13 cellular contexts compared by ENCODE assay signal in genomic region chr20:44943828-44944227, GRCh38. TPM values are rescaled to one million over a fixed set of nuclear protein-coding genes. Genes with fewer than 3 reads are reported as not detected.
DNase-seq lines count a peak whose midpoint lies in the region; ATAC-seq and TF ChIP-seq lines count a peak whose summit lies in the region.
"Had no signal": no experiment of that assay in that cellular context is flagged by ENCODE, and none has a peak within 500 bp of the region (broad histone marks: within the 10 kb centered on the region; RNA-seq: fewer than 3 reads in every experiment).

No MANE protein-coding gene starts in this region.

- H4K8ac ChIP-seq in trophoblast cell (ENCODE audit: low read depth, low read length) = no peak overlapping the region

- H3K27ac Mint-ChIP-seq in MCF 10A (ENCODE audit: low read depth, unreplicated experiment) (peak overlapping the region; percentile 6), endothelial cell (ENCODE audit: unreplicated experiment) (no peak overlapping the region)
- peak overlapping the region; percentile 9 for H3K27ac Mint-ChIP-seq in CD8-positive, alpha-beta T cell
- H3K27ac Mint-ChIP-seq: CD14-positive monocyte had no signal

- H3K36me3 Mint-ChIP-seq in MCF 10A (ENCODE audit: insufficient read depth, unreplicated experiment) = peaks cover 69% of the 10 kb centered on the region
- H3K36me3 Mint-ChIP-seq in CD8-positive, alpha-beta T cell = peaks cover 90% of the 10 kb centered on the region
- H3K36me3 Mint-ChIP-seq in endothelial cell (ENCODE audit: low read depth, unreplicated experiment) = peaks cover 44% of the 10 kb centered on the region

- no peak overlapping the region for H3K4me2 ChIP-seq in trophoblast cell (ENCODE audit: low read length)

- H3K36me3 ChIP-seq in breast epithelium (peaks cover 15% of the 10 kb centered on the region), trophoblast cell (ENCODE audit: control insufficient read depth in 1 of 2, insufficient read depth in 2 of 2, low read length in 2 of 2) (peaks cover 40 to 49% of the 10 kb centered on the region in 2 experiments), mucosa of descending colon (ENCODE audit: low read depth) (peaks cover 7% of the 10 kb centered on the region)
- peaks cover 31% of the 10 kb centered on the region for H3K36me3 ChIP-seq in CD8-positive, alpha-beta T cell (ENCODE audit: insufficient read depth, low read length)

- H3K9me3 ChIP-seq in breast epithelium = no peaks in the 10 kb centered on the region
- no peaks in the 10 kb centered on the region for H3K9me3 ChIP-seq in CD8-positive, alpha-beta T cell (ENCODE audit: low read length)
- no peaks in the 10 kb centered on the region for H3K9me3 ChIP-seq in trophoblast cell (ENCODE audit: insufficient read depth, low read depth, low read length)
- no peaks in the 10 kb centered on the region for H3K9me3 ChIP-seq in mucosa of descending colon
- H3K9me3 ChIP-seq: Caco-2, HAP-1 had no signal

- H3K27ac ChIP-seq in breast epithelium = no peak overlapping the region
- no peak overlapping the region for H3K27ac ChIP-seq in CD8-positive, alpha-beta T cell (ENCODE audit: low read depth, low read length)
- H3K27ac ChIP-seq in trophoblast cell (ENCODE audit: low read depth, low read length) = no peak overlapping the region

- no peak overlapping the region for H4K12ac ChIP-seq in trophoblast cell (ENCODE audit: low read depth, low read length)

- H3K4me1 Mint-ChIP-seq in MCF 10A (ENCODE audit: insufficient read depth, unreplicated experiment) = no peaks in the 10 kb centered on the region
- H3K4me1 Mint-ChIP-seq in CD8-positive, alpha-beta T cell (ENCODE audit: low read depth) = peaks cover 2% of the 10 kb centered on the region
- H3K4me1 Mint-ChIP-seq in endothelial cell (ENCODE audit: unreplicated experiment) = no peaks in the 10 kb centered on the region

- H3K4me3 ChIP-seq in breast epithelium (no peak overlapping the region), trophoblast cell (ENCODE audit: low read depth, low read length) (no peak overlapping the region), mucosa of descending colon (no peak overlapping the region)
- no peak overlapping the region for H3K4me3 ChIP-seq in CD8-positive, alpha-beta T cell (ENCODE audit: low read depth, low read length)
- H3K4me3 ChIP-seq: HAP-1 had no signal

- no peak overlapping the region for H3K23ac ChIP-seq in trophoblast cell (ENCODE audit: low read length)

- no peak overlapping the region for H2AK5ac ChIP-seq in trophoblast cell (ENCODE audit: low read length)

- TF ChIP-seq POLR2A in breast epithelium (IDR thresholded peaks at IDR 0.05) = no peak

- H3K14ac ChIP-seq in trophoblast cell (ENCODE audit: low read length) = no peak overlapping the region

- DNase-seq in MCF 10A (ENCODE audit: unreplicated experiment) (no peak), breast epithelium (ENCODE audit: low spot score in 2 of 2) (no peak), endothelial cell (ENCODE audit: low spot score) (no peak), trophoblast cell (no peak), mucosa of descending colon (no peak)
- no peak for DNase-seq in CD8-positive, alpha-beta T cell
- DNase-seq: Caco-2; CD8-positive, alpha-beta memory T cell; DND-41; GDM1 had no signal

- BruUV-seq in MCF 10A (replicated peaks; lab: Mats Ljungman, UMichigan) = no TSS peak

- no peak overlapping the region for H3K4me3 Mint-ChIP-seq in MCF 10A (ENCODE audit: unreplicated experiment)
- no peak overlapping the region for H3K4me3 Mint-ChIP-seq in CD8-positive, alpha-beta T cell
- H3K4me3 Mint-ChIP-seq in endothelial cell (ENCODE audit: unreplicated experiment) = peak overlapping the region; percentile 32
- H3K4me3 Mint-ChIP-seq: CD14-positive monocyte; CD8-positive, alpha-beta memory T cell had no signal

- no peak overlapping the region for H2BK5ac ChIP-seq in trophoblast cell (ENCODE audit: low read depth, low read length, poor library complexity)

- H3K9me3 Mint-ChIP-seq in MCF 10A (ENCODE audit: unreplicated experiment) (no peaks in the 10 kb centered on the region), endothelial cell (ENCODE audit: unreplicated experiment) (no peaks in the 10 kb centered on the region)
- H3K9me3 Mint-ChIP-seq in CD8-positive, alpha-beta T cell = no peaks in the 10 kb centered on the region
- H3K9me3 Mint-ChIP-seq: CD14-positive monocyte; CD8-positive, alpha-beta memory T cell had no signal

- no peak for ATAC-seq in CD8-positive, alpha-beta T cell
- ATAC-seq in mucosa of descending colon (no peak), GM21526 (IDR thresholded peaks at IDR 0.05; ENCODE audit: low FRiP score, unreplicated experiment) (no peak)

- no peaks in the 10 kb centered on the region for H3K79me1 ChIP-seq in trophoblast cell (ENCODE audit: low read length)

- CTCF ChIA-PET in MCF 10A (lab: Yijun Ruan, JAX) = no interaction called here
- CTCF ChIA-PET in CD8-positive, alpha-beta T cell (lab: Charles Lee) = interaction anchor here (1.6 kb wide), 1 partner anchor 51 kb away, joined by 4 read pairs; no protein-coding TSS in a partner anchor

- H3K4ac ChIP-seq in trophoblast cell (ENCODE audit: low read depth, low read length) = no peak overlapping the region

- intact Hi-C loops in MCF 10A (cut with micrococcal nuclease) (no loop called here), breast epithelium (cut with DNase I; ENCODE audit: low total_unique reads) (no loop called here), mucosa of descending colon (cut with DNase I, micrococcal nuclease) (no loop called here)
- intact Hi-C loops in CD8-positive, alpha-beta T cell (cut with DNase I, micrococcal nuclease) = no loop called here

- H4K91ac ChIP-seq in trophoblast cell (ENCODE audit: low read depth, low read length) = no peak overlapping the region

- H3K27me3 ChIP-seq in breast epithelium = no peaks in the 10 kb centered on the region
- no peaks in the 10 kb centered on the region for H3K27me3 ChIP-seq in CD8-positive, alpha-beta T cell (ENCODE audit: insufficient read depth, low read length)
- H3K27me3 ChIP-seq in trophoblast cell (ENCODE audit: insufficient read depth, low read length) = no peaks in the 10 kb centered on the region

- no peak for TF ChIP-seq CTCF in MCF 10A (IDR thresholded peaks at IDR 0.05; ENCODE audit: unreplicated experiment)
- no peak for TF ChIP-seq CTCF in breast epithelium (IDR thresholded peaks at IDR 0.05)
- TF ChIP-seq CTCF in CD8-positive, alpha-beta T cell (IDR thresholded peaks at IDR 0.05) = no peak
- no peak for TF ChIP-seq CTCF in endothelial cell (IDR thresholded peaks at IDR 0.05; ENCODE audit: unreplicated experiment)
- TF ChIP-seq CTCF in mucosa of descending colon (IDR thresholded peaks at IDR 0.05) = no peak

- no peak overlapping the region for H3K18ac ChIP-seq in trophoblast cell (ENCODE audit: low read length)

- H3K4me1 ChIP-seq in breast epithelium = no peaks in the 10 kb centered on the region
- no peaks in the 10 kb centered on the region for H3K4me1 ChIP-seq in CD8-positive, alpha-beta T cell (ENCODE audit: insufficient read depth, low read length)
- H3K4me1 ChIP-seq in trophoblast cell (ENCODE audit: control insufficient read depth in 1 of 2, insufficient read depth in 2 of 2, low read length in 2 of 2) = no peaks in the 10 kb centered on the region
- no peaks in the 10 kb centered on the region for H3K4me1 ChIP-seq in mucosa of descending colon (ENCODE audit: low read depth)
- H3K4me1 ChIP-seq: Caco-2, HAP-1 had no signal

- POLR2A ChIA-PET in MCF 10A (lab: Yijun Ruan, JAX) = interaction anchor here (0.8 to 1.5 kb wide), 2 partner anchors 12 to 13 kb away, joined by 3 to 5 read pairs; no protein-coding TSS in a partner anchor
- POLR2A ChIA-PET in CD8-positive, alpha-beta T cell (lab: Charles Lee) = no interaction called here

- no peak overlapping the region for H3K9ac ChIP-seq in trophoblast cell (ENCODE audit: low read length)

- H3K27me3 Mint-ChIP-seq in MCF 10A (ENCODE audit: insufficient read depth, unreplicated experiment) = no peaks in the 10 kb centered on the region
- no peaks in the 10 kb centered on the region for H3K27me3 Mint-ChIP-seq in CD8-positive, alpha-beta T cell (ENCODE audit: low read depth)
- H3K27me3 Mint-ChIP-seq in endothelial cell (ENCODE audit: unreplicated experiment) = peaks cover 9% of the 10 kb centered on the region
- H3K27me3 Mint-ChIP-seq: CD8-positive, alpha-beta memory T cell had no signal

- H2AFZ ChIP-seq in trophoblast cell (ENCODE audit: insufficient read depth, low read length, poor library complexity) = no peak overlapping the region

- WGBS in trophoblast cell (ENCODE audit: extremely low coverage, insufficient coverage, insufficient read length) = no CpG with 5 or more reads among the region's 4 CpGs

- no peak overlapping the region for H2BK120ac ChIP-seq in trophoblast cell (ENCODE audit: insufficient read depth, low read length, poor library complexity)

- H2BK12ac ChIP-seq in trophoblast cell (ENCODE audit: low read length) = no peak overlapping the region

- H3K79me2 ChIP-seq in trophoblast cell (ENCODE audit: control insufficient read depth, insufficient read depth, low read length, poor library complexity) = no peaks in the 10 kb centered on the region

RNA-seq across cellular contexts. Expression of gene TOMM34, which starts 16.4 kb away (rescaled TPM):
- total RNA-seq in MCF 10A (2022) (55.5 and 60.0 TPM in 2 replicates), breast epithelium (10 to 100 TPM; 14.6 to 21.0 (median 20.3) TPM), endothelial cell (ENCODE audit: unreplicated experiment) (46.2 TPM), mucosa of descending colon (10 to 100 TPM; 10.9 to 15.4 (median 13.3) TPM)
- total RNA-seq in CD8-positive, alpha-beta T cell = 10 to 100 TPM; 11.9 to 12.4 TPM
- polyA plus RNA-seq in trophoblast cell (2013) = 40.4 and 42.2 TPM in 2 replicates

RNA-seq across cellular contexts. Expression of gene STK4, which starts 22.5 kb away (rescaled TPM):
- 47.7 and 51.4 TPM in 2 replicates for total RNA-seq in MCF 10A (2022)
- 10 to 100 TPM; 33.1 to 35.3 (median 34.7) TPM for total RNA-seq in breast epithelium
- total RNA-seq in CD8-positive, alpha-beta T cell = 100 to 1,000 TPM; 253 to 259 TPM
- 34.1 TPM for total RNA-seq in endothelial cell (ENCODE audit: unreplicated experiment)
- polyA plus RNA-seq in trophoblast cell (2013) = 13.2 and 14.0 TPM in 2 replicates
- 10 to 100 TPM; 34.2 to 42.0 (median 36.6) TPM for total RNA-seq in mucosa of descending colon

RNA-seq across cellular contexts. Expression of gene PABPC1L, which starts 34.0 kb away (rescaled TPM):
- 150 and 182 TPM in 2 replicates for total RNA-seq in MCF 10A (2022)
- 10 to 100 TPM in 2 of 3 donors, 1 to 10 TPM in 1; 6.9 to 55.3 (median 28.8) TPM for total RNA-seq in breast epithelium
- 10 to 100 TPM; 31.9 to 34.0 TPM for total RNA-seq in CD8-positive, alpha-beta T cell
- total RNA-seq in endothelial cell (ENCODE audit: unreplicated experiment) = 17.3 TPM
- 27.4 and 27.7 TPM in 2 replicates for polyA plus RNA-seq in trophoblast cell (2013)
- 10 to 100 TPM; 13.3 to 21.6 (median 18.7) TPM for total RNA-seq in mucosa of descending colon

RNA-seq across cellular contexts. Expression of gene YWHAB, which starts 58.3 kb away (rescaled TPM):
- 235 and 250 TPM in 2 replicates for total RNA-seq in MCF 10A (2022)
- 100 to 1,000 TPM; 125 to 155 (median 139) TPM for total RNA-seq in breast epithelium
- 100 to 1,000 TPM; 124 to 136 TPM for total RNA-seq in CD8-positive, alpha-beta T cell
- total RNA-seq in endothelial cell (ENCODE audit: unreplicated experiment) = 183 TPM
- 218 and 228 TPM in 2 replicates for polyA plus RNA-seq in trophoblast cell (2013)
- 100 to 1,000 TPM; 196 to 265 (median 251) TPM for total RNA-seq in mucosa of descending colon
